ENCODE assay signal across 1 cellular context in genomic region chr17:57517216-57517518, GRCh38.
TF ChIP-seq lines count a peak whose summit lies in the region.

No MANE protein-coding gene starts in this region.

TF ChIP-seq in WTC11, 78 proteins besides CTCF, POLR2A, EP300 and RAD21 (continued from another document):
- TF ChIP-seq USF2 (CRISPR knock-in tag; IDR thresholded peaks at IDR 0.05) (no peak), ZNF396 (CRISPR knock-in tag; IDR thresholded peaks at IDR 0.05; ENCODE audit: borderline replicate concordance) (no peak)
